ENCODE assay signal across 14 cellular contexts in the genomic region with DNA sequence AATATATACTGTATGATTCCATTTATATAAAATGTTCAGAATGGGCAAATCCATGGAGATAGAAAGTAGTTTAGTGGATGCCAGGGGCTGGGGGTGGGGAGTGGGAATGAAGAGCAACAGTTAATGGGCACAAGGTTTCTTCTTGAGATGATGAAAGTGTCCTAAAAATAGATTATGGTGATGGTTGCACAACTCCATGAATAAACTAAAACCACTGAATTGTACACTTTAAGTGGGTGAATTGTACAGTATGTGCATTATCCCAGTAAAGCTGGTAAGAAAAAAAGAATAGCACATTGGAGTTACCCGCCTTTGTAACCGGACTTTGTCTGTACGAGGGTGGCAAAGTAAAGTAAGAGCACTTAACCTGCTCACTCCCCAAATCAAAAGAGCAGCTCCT. TPM values are rescaled to one million over a fixed set of nuclear protein-coding genes. Genes with fewer than 3 reads are reported as not detected.
A peak's percentile ranks its signal among the peaks of the same experiment; 100 is the strongest.
DNase-seq lines count a peak whose midpoint lies in the region; ATAC-seq and TF ChIP-seq lines count a peak whose summit lies in the region.
"Had no signal": no experiment of that assay in that cellular context is flagged by ENCODE, and none has a peak within 500 bp of the region (broad histone marks: within the 10 kb centered on the region; RNA-seq: fewer than 3 reads in every experiment).

No MANE protein-coding gene starts in this region.

- peaks cover 26% of the 10 kb centered on the region for H3K4me1 Mint-ChIP-seq in HFFc6 (ENCODE audit: low read depth)

- POLR2A ChIA-PET in AG04449 (lab: Yijun Ruan, JAX) = no interaction called here

- H3K27ac Mint-ChIP-seq in HFFc6 = peak overlapping the region; percentile 24; the same call in 1 of the 2 replicates

- CTCF ChIA-PET in AG04449 (lab: Yijun Ruan, JAX) = interaction anchor here (1.0 kb wide), 1 partner anchor 18 kb away, joined by 3 read pairs; no protein-coding TSS in a partner anchor

- H3K4me3 Mint-ChIP-seq in HFFc6 = no peak overlapping the region
- H3K4me3 Mint-ChIP-seq: stimulated activated naive CD8-positive, alpha-beta T cell treated with anti-CD3 and anti-CD28 coated beads, Interleukin-15, Interleukin-2, amounts not matched to agents 100 ng/mL and 50 ng/mL, for 24 hours had no signal

- no peaks in the 10 kb centered on the region for H3K9me3 Mint-ChIP-seq in HFFc6
- H3K9me3 Mint-ChIP-seq: stimulated activated naive CD8-positive, alpha-beta T cell treated with anti-CD3 and anti-CD28 coated beads, Interleukin-15, Interleukin-2, amounts not matched to agents 100 ng/mL and 50 ng/mL, for 24 hours had no signal

- ATAC-seq in GM21717 (IDR thresholded peaks at IDR 0.05; ENCODE audit: unreplicated experiment) (no peak), HG03460 (IDR thresholded peaks at IDR 0.05; ENCODE audit: unreplicated experiment) (no peak)
- ATAC-seq: body of pancreas had no signal

- DNase-seq in AG04449 (ENCODE audit: low read depth, low spot score) = peak; percentile 29
- peak; percentile 8 for DNase-seq in HFFc6
- DNase-seq in SKM-1 (lab: John Stamatoyannopoulos, UW; ENCODE audit: unreplicated experiment) = peak; percentile 56
- peak; percentile 80 for DNase-seq in fibroblast of villous mesenchyme (ENCODE audit: low read depth)
- no peak for DNase-seq in NK-92 treated with Interleukin-12 subunit alpha and Interleukin-12 subunit beta, amount 100 ng/mL, for 24 hours (lab: John Stamatoyannopoulos, UW)
- no peak for DNase-seq in hepatic stellate cell (ENCODE audit: low spot score)
- DNase-seq: activated gamma-delta T cell treated with Interleukin-2 at 50 U/mL for 16 hours, body of pancreas, DMS53, NCI-H1048, NCI-H2171 had no signal

- H3K36me3 Mint-ChIP-seq in HFFc6 (ENCODE audit: low read depth) = peaks cover 33% of the 10 kb centered on the region

- H3K27me3 Mint-ChIP-seq in HFFc6 (ENCODE audit: insufficient read depth) = no peaks in the 10 kb centered on the region
- H3K27me3 Mint-ChIP-seq: stimulated activated naive CD8-positive, alpha-beta T cell treated with anti-CD3 and anti-CD28 coated beads, Interleukin-15, Interleukin-2, amounts not matched to agents 100 ng/mL and 50 ng/mL, for 24 hours had no signal

- H3K4me3 ChIP-seq in AG04449 (ENCODE audit: low read depth, low read length) (no peak overlapping the region), fibroblast of villous mesenchyme (ENCODE audit: low read depth, low read length) (no peak overlapping the region)
- H3K4me3 ChIP-seq: body of pancreas had no signal

- TF ChIP-seq CTCF in AG04449 (IDR thresholded peaks at IDR 0.05; ENCODE audit: insufficient read depth, low read length, missing control alignments) (no peak), HFFc6 (IDR thresholded peaks at IDR 0.05) (no peak), fibroblast of villous mesenchyme (IDR thresholded peaks at IDR 0.05; ENCODE audit: insufficient read depth, low read depth, low read length) (no peak)

RNA-seq across cellular contexts. Expression of a gene that starts 32.2 kb away (rescaled TPM):
- total RNA-seq in HFFc6 (2021; fragmentation: NEBNext Ultra II Directional; extraction: Animal tissue kit (Norgen Biotek cat#: 25700)) = 10 to 100 TPM; 63.2 to 69.9 (median 66.6) TPM
- total RNA-seq in fibroblast of villous mesenchyme = 68.3 and 105 TPM in 2 replicates

RNA-seq across cellular contexts. Expression of a gene that starts 35.1 kb away (rescaled TPM):
- total RNA-seq in HFFc6 (2021; fragmentation: NEBNext Ultra II Directional; extraction: Animal tissue kit (Norgen Biotek cat#: 25700)) = 100 to 1,000 TPM; 183 to 203 (median 196) TPM
- 126 and 135 TPM in 2 replicates for total RNA-seq in fibroblast of villous mesenchyme

Comparison
In these comparisons a context has a peak if more than half of its experiments do, and no peak if none do; other contexts are left out.
1. DNase-seq: peak in AG04449 (single experiment), HFFc6 (single experiment), SKM-1 (single experiment) and fibroblast of villous mesenchyme (single experiment); none in NK-92 treated with Interleukin-12 subunit alpha and Interleukin-12 subunit beta, amount 100 ng/mL, for 24 hours (single experiment) and hepatic stellate cell (single experiment).